22 cellular contexts compared by ENCODE assay signal in genomic region chr4:159593157-159593556, GRCh38.
"Had no signal": no experiment of that assay in that cellular context is flagged by ENCODE, and none has a peak within 500 bp of the region (broad histone marks: within the 10 kb centered on the region; RNA-seq: fewer than 3 reads in every experiment).

No MANE protein-coding gene starts in this region.

- H3K9me3 ChIP-seq: colonic mucosa, heart left ventricle, mucosa of descending colon, ovary, right atrium auricular region, sigmoid colon, stomach, thoracic aorta, transverse colon had no signal

- H3K4me3 Mint-ChIP-seq: natural killer cell; stimulated activated naive B cell treated with anti-CD40 and anti-IgM and Interleukin-4, amounts not matched to agents 10 μg/mL and 1 μg/mL and 100 μg/mL, for 72 hours had no signal

- ATAC-seq: heart left ventricle; mucosa of descending colon; natural killer cell; stimulated activated naive B cell treated with anti-CD40 and anti-IgM and Interleukin-4, amounts not matched to agents 10 μg/mL and 1 μg/mL and 100 μg/mL, for 72 hours had no signal

- H3K27me3 Mint-ChIP-seq: stimulated activated naive B cell treated with anti-CD40 and anti-IgM and Interleukin-4, amounts not matched to agents 10 μg/mL and 1 μg/mL and 100 μg/mL, for 72 hours had no signal

- H3K4me3 ChIP-seq: colonic mucosa, heart left ventricle, mucosa of descending colon, ovary, right atrium auricular region, sigmoid colon, skin epidermis, stomach, thoracic aorta, transverse colon had no signal

- H3K36me3 ChIP-seq: colonic mucosa, heart left ventricle, ovary, right atrium auricular region, sigmoid colon, stomach, thoracic aorta, transverse colon had no signal

- H3K27ac ChIP-seq: colonic mucosa, heart left ventricle, ovary, right atrium auricular region, sigmoid colon, skin epidermis, stomach, thoracic aorta, transverse colon had no signal

- H3K27me3 ChIP-seq: colonic mucosa, heart left ventricle, ovary, right atrium auricular region, sigmoid colon, stomach, transverse colon had no signal

- H3K4me1 ChIP-seq: colonic mucosa, heart left ventricle, right atrium auricular region, sigmoid colon, stomach, transverse colon had no signal

- H3K36me3 Mint-ChIP-seq: natural killer cell; stimulated activated naive B cell treated with anti-CD40 and anti-IgM and Interleukin-4, amounts not matched to agents 10 μg/mL and 1 μg/mL and 100 μg/mL, for 72 hours had no signal

- H3K4me1 Mint-ChIP-seq: natural killer cell; stimulated activated naive B cell treated with anti-CD40 and anti-IgM and Interleukin-4, amounts not matched to agents 10 μg/mL and 1 μg/mL and 100 μg/mL, for 72 hours had no signal

- H3K27ac Mint-ChIP-seq: natural killer cell; stimulated activated naive B cell treated with anti-CD40 and anti-IgM and Interleukin-4, amounts not matched to agents 10 μg/mL and 1 μg/mL and 100 μg/mL, for 72 hours had no signal

- DNase-seq: colonic mucosa; dermis blood vessel endothelial cell; erythroblast; foreskin melanocyte; heart left ventricle; hippocampal formation; kidney glomerular epithelial cell; mammary epithelial cell; mucosa of descending colon; natural killer cell; nucleus accumbens; ovary; sigmoid colon; stimulated activated CD4-positive, alpha-beta T cell treated with anti-CD3 and anti-CD28 coated beads, Interleukin-2, amount 100 ng/mL, for 24 hours; stimulated activated CD4-positive, alpha-beta T cell treated with anti-CD3 and anti-CD28 coated beads, Interleukin-4, amount 100 ng/mL, for 4 hours; stimulated activated naive B cell treated with anti-CD40 and anti-IgM and Interleukin-4, amounts not matched to agents 10 μg/mL and 1 μg/mL and 100 μg/mL, for 72 hours; stomach; substantia nigra; transverse colon had no signal
